ENCODE assay signal across 8 cellular contexts in genomic region chr6:30597315-30598144, GRCh38. TPM values are rescaled to one million over a fixed set of nuclear protein-coding genes. Genes with fewer than 3 reads are reported as not detected.
DNase-seq lines count a peak whose midpoint lies in the region; ATAC-seq and TF ChIP-seq lines count a peak whose summit lies in the region.
"Not testable (repeated sequence)": the region's sequence is repeated elsewhere in the genome, so short reads cannot be mapped to it uniquely, and the experiment has no call there.

No MANE protein-coding gene starts in this region.

- 0 out of 2 replicates have a peak overlapping the region, but pooled peaks have one; percentile 2 for H3K27ac ChIP-seq in HCT116 (ENCODE audit: low read depth, low read length)
- H3K27ac ChIP-seq in neural cell (ENCODE audit: low read length), result not testable (repeated sequence)

- H3K4me3 ChIP-seq in HCT116 (replicated peaks in 1 of 2; ENCODE audit: low read depth in 1 of 2, low read length in 2 of 2); neural cell (ENCODE audit: low read length): not testable (repeated sequence)

- H3K27me3 ChIP-seq in HCT116 (ENCODE audit: insufficient read depth, low read length); neural cell (ENCODE audit: insufficient read depth, low read depth, low read length): not testable (repeated sequence)

- not testable (repeated sequence) for H3K9me3 ChIP-seq in HCT116 (ENCODE audit: control insufficient read depth in 1 of 2, insufficient read depth in 1 of 2, low read depth in 1 of 2, low read length in 2 of 2); neural cell (ENCODE audit: low read length)

- not testable (repeated sequence) for H3F3A ChIP-seq in neural cell (ENCODE audit: insufficient read depth, low read length, poor library complexity, severe bottlenecking)

- H3K4me2 ChIP-seq in HCT116 (ENCODE audit: low read length); neural cell (ENCODE audit: low read length): not testable (repeated sequence)

- not testable (repeated sequence) for H4K20me1 ChIP-seq in HCT116 (ENCODE audit: insufficient read depth); neural cell (ENCODE audit: insufficient read depth)

- H3K36me3 ChIP-seq in HCT116 (ENCODE audit: control insufficient read depth in 1 of 2, insufficient read depth in 2 of 2, low read length in 2 of 2), result peaks cover 9 to 27% of the 10 kb centered on the region in 2 experiments
- not testable (repeated sequence) for H3K36me3 ChIP-seq in neural cell (ENCODE audit: insufficient read depth, low read length)

- TF ChIP-seq EP300 in neural cell (conservative IDR thresholded peaks at IDR 0.05; ENCODE audit: poor library complexity, severe bottlenecking), result not testable (repeated sequence)

- not testable (repeated sequence) for BruUV-seq in HCT116 (replicated peaks; lab: Mats Ljungman, UMichigan)

- POLR2A ChIA-PET in HCT116 (lab: Charles Lee), result interaction anchor here (0.6 to 4.2 kb wide), 12 partner anchors 8 to 517 kb away, joined by 3 to 28 read pairs (median 4); partner anchors contain the start of genes ABCF1, MDC1 and PSORS1C1

- not testable (repeated sequence) for H3K9me2 ChIP-seq in HCT116 (ENCODE audit: insufficient read depth); neural cell (ENCODE audit: insufficient read depth, low read length)

- ATAC-seq in HCT116, result peak; percentile 84

- CTCF ChIA-PET in HCT116 (lab: Charles Lee), result interaction anchor here (0.8 to 3.5 kb wide), 12 partner anchors 10 to 144 kb away, joined by 3 to 21 read pairs (median 4); partner anchors contain the start of genes ABCF1 and PRR3

- RAD21 ChIA-PET in HCT116 (lab: Charles Lee; ENCODE audit: low non-redundant PET in 1 of 2, low total read pairs in 2 of 2, uncharacterized antibody in 2 of 2, unreplicated experiment in 2 of 2), result interaction anchor here (0.6 to 1.4 kb wide), 4 partner anchors 75 to 133 kb away, joined by 3 read pairs; partner anchors contain the start of gene DHX16 (in 1 of the 2)

- H3K36me3 Mint-ChIP-seq in T-helper 2 cell treated with Interferon-gamma antibody and Interleukin-4, amounts not matched to agents 5 μg/mL and 100 μg/mL, for 36 hours (ENCODE audit: low read depth), result peaks cover 37% of the 10 kb centered on the region
- H3K36me3 Mint-ChIP-seq in activated naive CD4-positive, alpha-beta T cell treated with anti-CD3 and anti-CD28 coated beads, Interleukin-2, amount 50 U/mL, for 24 hours, result not testable (repeated sequence)

- H3K9ac ChIP-seq in HCT116 (ENCODE audit: low read length); neural cell (ENCODE audit: low read length): not testable (repeated sequence)

- H3K79me2 ChIP-seq in HCT116 (ENCODE audit: insufficient read depth, low read length); neural cell (replicated peaks; ENCODE audit: insufficient read depth, low read length): not testable (repeated sequence)

- H2AFZ ChIP-seq in HCT116 (ENCODE audit: low read depth, low read length, poor library complexity, severe bottlenecking); neural cell (ENCODE audit: low read depth, low read length): not testable (repeated sequence)

- H3K27ac Mint-ChIP-seq in T-helper 2 cell treated with Interferon-gamma antibody and Interleukin-4, amounts not matched to agents 5 μg/mL and 100 μg/mL, for 36 hours, result peak overlapping the region; percentile 73
- peak overlapping the region; percentile 1 for H3K27ac Mint-ChIP-seq in activated naive CD4-positive, alpha-beta T cell treated with anti-CD3 and anti-CD28 coated beads, Interleukin-2, amount 50 U/mL, for 24 hours

- H3K4me1 Mint-ChIP-seq in T-helper 2 cell treated with Interferon-gamma antibody and Interleukin-4, amounts not matched to agents 5 μg/mL and 100 μg/mL, for 36 hours (ENCODE audit: low read depth), result not testable (repeated sequence)
- peaks cover 20% of the 10 kb centered on the region for H3K4me1 Mint-ChIP-seq in activated naive CD4-positive, alpha-beta T cell treated with anti-CD3 and anti-CD28 coated beads, Interleukin-2, amount 50 U/mL, for 24 hours

- TF ChIP-seq CTCF in HCT116 (IDR thresholded peaks at IDR 0.05 in 2 of 3, conservative IDR thresholded peaks at IDR 0.05 in 1 of 3; ENCODE audit: borderline replicate concordance in 1 of 3, insufficient read depth in 1 of 3, low read depth in 2 of 3, low read length in 2 of 3) (peak; percentile 68 to 80 (median 77)), neural cell (IDR thresholded peaks at IDR 0.05; ENCODE audit: poor library complexity, severe bottlenecking) (peak; percentile 75)

- TF ChIP-seq POLR2A in HCT116 (IDR thresholded peaks at IDR 0.05; ENCODE audit: borderline replicate concordance, extremely low read depth, insufficient read depth, insufficient read length), result not testable (repeated sequence)

- not testable (repeated sequence) for H3K27me3 Mint-ChIP-seq in T-helper 2 cell treated with Interferon-gamma antibody and Interleukin-4, amounts not matched to agents 5 μg/mL and 100 μg/mL, for 36 hours (ENCODE audit: low read depth); activated naive CD4-positive, alpha-beta T cell treated with anti-CD3 and anti-CD28 coated beads, Interleukin-2, amount 50 U/mL, for 24 hours

- TF ChIP-seq RAD21 in HCT116 (IDR thresholded peaks at IDR 0.05; ENCODE audit: low read depth), result peak; percentile 62
- peak; percentile 51 for TF ChIP-seq RAD21 in neural cell (conservative IDR thresholded peaks at IDR 0.05)

- intact Hi-C loops in HCT116 (cut with micrococcal nuclease), result loop anchor here (1.0 to 5.0 kb wide), 3 partner anchors 56 to 135 kb away; no protein-coding TSS in a partner anchor

- H3K4me3 Mint-ChIP-seq in T-helper 2 cell treated with Interferon-gamma antibody and Interleukin-4, amounts not matched to agents 5 μg/mL and 100 μg/mL, for 36 hours; activated naive CD4-positive, alpha-beta T cell treated with anti-CD3 and anti-CD28 coated beads, Interleukin-2, amount 50 U/mL, for 24 hours: not testable (repeated sequence)

- DNase-seq in DMS 273 (lab: John Stamatoyannopoulos, UW; ENCODE audit: unreplicated experiment), result peak; percentile 92
- peak; percentile 66 for DNase-seq in HCT116 (ENCODE audit: low read depth, low spot score)
- peak; percentile 15 for DNase-seq in NCI-H2107 treated with DMSO at 0.1 percent for 48 hours (lab: John Stamatoyannopoulos, UW; ENCODE audit: unreplicated experiment)
- DNase-seq in T-helper 2 cell treated with Interferon-gamma antibody and Interleukin-4, amounts not matched to agents 5 μg/mL and 100 μg/mL, for 36 hours (ENCODE audit: low spot score), result peak; percentile 64
- peak; percentile 72 for DNase-seq in foreskin melanocyte
- DNase-seq in stimulated activated CD8-positive, alpha-beta memory T cell treated with anti-CD3 and anti-CD28 coated beads, Interleukin-7, amount 100 ng/mL, for 1 hour (ENCODE audit: low read depth in 2 of 2), result peak; percentile 49 to 76

- H3K9me3 Mint-ChIP-seq in T-helper 2 cell treated with Interferon-gamma antibody and Interleukin-4, amounts not matched to agents 5 μg/mL and 100 μg/mL, for 36 hours; activated naive CD4-positive, alpha-beta T cell treated with anti-CD3 and anti-CD28 coated beads, Interleukin-2, amount 50 U/mL, for 24 hours: not testable (repeated sequence)

- H3K4me1 ChIP-seq in HCT116 (ENCODE audit: control insufficient read depth in 1 of 2, insufficient read depth in 2 of 2, low read length in 2 of 2), result peaks cover 0 to 14% of the 10 kb centered on the region in 2 experiments; a peak in 2 of 4 replicates

TF ChIP-seq in HCT116, 20 proteins besides CTCF, POLR2A, EP300 and RAD21:
- TF ChIP-seq POLR2AphosphoS5 (IDR thresholded peaks at IDR 0.05; ENCODE audit: low read depth, low read length), result peak; percentile 35; the same call in 1 of the 2 replicates
- peak; percentile 48; the same call in 1 of the 2 replicates for TF ChIP-seq EGR1 (IDR thresholded peaks at IDR 0.05; ENCODE audit: low read depth)
- peak; percentile 41; the same call in 1 of the 2 replicates for TF ChIP-seq ZFX (IDR thresholded peaks at IDR 0.05)
TF ChIP-seq in HCT116: peak in this region for 3; not testable (repeated sequence) for 17.

TF ChIP-seq in neural cell, 6 proteins besides CTCF, POLR2A, EP300 and RAD21:
- TF ChIP-seq SMC3 (conservative IDR thresholded peaks at IDR 0.05; ENCODE audit: poor library complexity), result peak; percentile 70
- TF ChIP-seq POLR2AphosphoS5 (IDR thresholded peaks at IDR 0.05), result peak; percentile 57
TF ChIP-seq in neural cell: peak in this region for 2; not testable (repeated sequence) for 4.

RNA-seq across cellular contexts. Expression of gene PPP1R10, which starts 19.5 kb away (rescaled TPM):
- total RNA-seq in HCT116 (2021; ENCODE audit: unreplicated experiment), result 104 TPM
- polyA plus RNA-seq in HCT116 (2012), result 38.7 and 44.4 TPM in 2 replicates
- 13.7 and 18.8 TPM in 2 replicates for polyA plus RNA-seq in neural cell
- 36.0 and 41.6 TPM in 2 replicates for polyA minus RNA-seq in neural cell

RNA-seq across cellular contexts. Expression of gene MRPS18B, which starts 20.1 kb away (rescaled TPM):
- 112 TPM for total RNA-seq in HCT116 (2021; ENCODE audit: unreplicated experiment)
- 92.3 and 113 TPM in 2 replicates for polyA plus RNA-seq in HCT116 (2012)
- 77.7 and 106 TPM in 2 replicates for polyA plus RNA-seq in neural cell
- 56.3 and 58.2 TPM in 2 replicates for polyA minus RNA-seq in neural cell

RNA-seq across cellular contexts. Expression of gene ABCF1, which starts 26.3 kb away (rescaled TPM):
- 53.3 TPM for total RNA-seq in HCT116 (2021; ENCODE audit: unreplicated experiment)
- polyA plus RNA-seq in HCT116 (2012), result 40.6 and 41.5 TPM in 2 replicates
- polyA plus RNA-seq in neural cell, result 17.6 and 19.5 TPM in 2 replicates
- polyA minus RNA-seq in neural cell, result 32.6 and 37.5 TPM in 2 replicates

RNA-seq across cellular contexts. Expression of gene ATAT1, which starts 29.1 kb away (rescaled TPM):
- total RNA-seq in HCT116 (2021; ENCODE audit: unreplicated experiment), result 19.8 TPM
- polyA plus RNA-seq in HCT116 (2012), result 19.8 and 24.0 TPM in 2 replicates
- 54.9 and 70.4 TPM in 2 replicates for polyA plus RNA-seq in neural cell
- 81.6 and 138 TPM in 2 replicates for polyA minus RNA-seq in neural cell

RNA-seq across cellular contexts. Expression of gene PRR3, which starts 40.4 kb away (rescaled TPM):
- 16.7 TPM for total RNA-seq in HCT116 (2021; ENCODE audit: unreplicated experiment)
- polyA plus RNA-seq in HCT116 (2012), result 6.5 and 12.9 TPM in 2 replicates
- polyA plus RNA-seq in neural cell, result 11.7 and 13.0 TPM in 2 replicates
- 29.8 and 30.7 TPM in 2 replicates for polyA minus RNA-seq in neural cell

Comparison
In these comparisons a context has a peak if more than half of its experiments do, and no peak if none do; other contexts are left out.
1. DNase-seq: peak in every context shown above with its lines; median percentile 92 in DMS 273; 72 in foreskin melanocyte; 66 in HCT116; 64 in T-helper 2 cell treated with Interferon-gamma antibody and Interleukin-4, amounts not matched to agents 5 μg/mL and 100 μg/mL, for 36 hours; 62 in stimulated activated CD8-positive, alpha-beta memory T cell treated with anti-CD3 and anti-CD28 coated beads, Interleukin-7, amount 100 ng/mL, for 1 hour; 15 in NCI-H2107 treated with DMSO at 0.1 percent for 48 hours.